ENCODE assay signal across 16 cellular contexts in genomic region chr4:149964001-149964400, GRCh38.
DNase-seq lines count a peak whose midpoint lies in the region; ATAC-seq and TF ChIP-seq lines count a peak whose summit lies in the region.
"Had no signal": no experiment of that assay in that cellular context is flagged by ENCODE, and none has a peak within 500 bp of the region (broad histone marks: within the 10 kb centered on the region; RNA-seq: fewer than 3 reads in every experiment).

No MANE protein-coding gene starts in this region.

- no peak overlapping the region for H2BK12ac ChIP-seq in neuronal stem cell (ENCODE audit: low read length)
- no peak overlapping the region for H2BK12ac ChIP-seq in trophoblast cell (ENCODE audit: low read length)

- peaks cover 4 to 19% of the 10 kb centered on the region in 2 donors for H3K4me1 ChIP-seq in neuronal stem cell (ENCODE audit: control insufficient read depth in 2 of 2, insufficient read depth in 1 of 2, low read depth in 1 of 2, low read length in 2 of 2)
- H3K4me1 ChIP-seq in trophoblast cell (ENCODE audit: control insufficient read depth in 1 of 2, insufficient read depth in 2 of 2, low read length in 2 of 2) = no peaks in the 10 kb centered on the region

- H2AK5ac ChIP-seq in neuronal stem cell (ENCODE audit: low read depth, low read length) (no peak overlapping the region), trophoblast cell (ENCODE audit: low read length) (no peak overlapping the region)

- no peaks in the 10 kb centered on the region for H3K9me3 ChIP-seq in neuronal stem cell (replicated peaks in 1 of 2; ENCODE audit: control insufficient read depth in 2 of 2, insufficient read depth in 1 of 2, low read depth in 1 of 2, low read length in 2 of 2)
- H3K9me3 ChIP-seq in trophoblast cell (ENCODE audit: insufficient read depth, low read depth, low read length) = no peaks in the 10 kb centered on the region

- H4K91ac ChIP-seq in neuronal stem cell (ENCODE audit: low read depth, low read length, poor library complexity) = no peak overlapping the region
- no peak overlapping the region for H4K91ac ChIP-seq in trophoblast cell (ENCODE audit: low read depth, low read length)

- no peak overlapping the region for H2BK120ac ChIP-seq in neuronal stem cell (ENCODE audit: low read depth, low read length)
- no peak overlapping the region for H2BK120ac ChIP-seq in trophoblast cell (ENCODE audit: insufficient read depth, low read length, poor library complexity)

- H3K79me1 ChIP-seq in neuronal stem cell (ENCODE audit: low read depth, low read length) (no peaks in the 10 kb centered on the region), trophoblast cell (ENCODE audit: low read length) (no peaks in the 10 kb centered on the region)

- no CpG with 5 or more reads among the region's 4 CpGs for WGBS in neuronal stem cell (ENCODE audit: extremely low coverage in 2 of 2, insufficient read length in 2 of 2, insufficient replicate concordance in 1 of 2), 2 donors
- no CpG with 5 or more reads among the region's 4 CpGs for WGBS in trophoblast cell (ENCODE audit: extremely low coverage, insufficient coverage, insufficient read length)

- no peak overlapping the region for H3K14ac ChIP-seq in neuronal stem cell (ENCODE audit: low read length)
- H3K14ac ChIP-seq in trophoblast cell (ENCODE audit: low read length) = no peak overlapping the region

- H2BK5ac ChIP-seq in neuronal stem cell (ENCODE audit: low read length) = no peak overlapping the region
- no peak overlapping the region for H2BK5ac ChIP-seq in trophoblast cell (ENCODE audit: low read depth, low read length, poor library complexity)

- peak overlapping the region; percentile 75 for H2AFZ ChIP-seq in neuronal stem cell (ENCODE audit: low read length)
- H2AFZ ChIP-seq in trophoblast cell (ENCODE audit: insufficient read depth, low read length, poor library complexity) = no peak overlapping the region
- H2AFZ ChIP-seq: GM23248 had no signal

- no peak overlapping the region for H4K12ac ChIP-seq in trophoblast cell (ENCODE audit: low read depth, low read length)

- H3K18ac ChIP-seq in neuronal stem cell (ENCODE audit: low read length) (no peak overlapping the region), trophoblast cell (ENCODE audit: low read length) (no peak overlapping the region)

- H3K36me3 Mint-ChIP-seq in stimulated activated effector memory CD8-positive, alpha-beta T cell treated with anti-CD3 and anti-CD28 coated beads, Interleukin-12 subunit alpha, Interleukin-12 subunit beta, amount 100 ng/mL, for 72 hours = no peaks in the 10 kb centered on the region
- no peaks in the 10 kb centered on the region for H3K36me3 Mint-ChIP-seq in activated naive CD8-positive, alpha-beta T cell treated with anti-CD3 and anti-CD28 coated beads, Interleukin-2, amount 50 U/mL, for 24 hours (ENCODE audit: low read depth)

- H2BK15ac ChIP-seq in neuronal stem cell (ENCODE audit: low read length) = no peak overlapping the region

- H3K4me3 ChIP-seq in epithelial cell of esophagus (ENCODE audit: low read length) (no peak overlapping the region), neuronal stem cell (ENCODE audit: low read length in 2 of 2) (no peak overlapping the region), trophoblast cell (ENCODE audit: low read depth, low read length) (no peak overlapping the region)
- H3K4me3 ChIP-seq: GM23248 had no signal

- H3K36me3 ChIP-seq in neuronal stem cell (replicated peaks in 1 of 2; ENCODE audit: control insufficient read depth in 2 of 2, insufficient read depth in 2 of 2, low read length in 2 of 2) (no peaks in the 10 kb centered on the region), trophoblast cell (ENCODE audit: control insufficient read depth in 1 of 2, insufficient read depth in 2 of 2, low read length in 2 of 2) (no peaks in the 10 kb centered on the region)

- no peak overlapping the region for H3K4ac ChIP-seq in neuronal stem cell (ENCODE audit: low read length)
- no peak overlapping the region for H3K4ac ChIP-seq in trophoblast cell (ENCODE audit: low read depth, low read length)

- H3K27me3 Mint-ChIP-seq in activated naive CD8-positive, alpha-beta T cell treated with anti-CD3 and anti-CD28 coated beads, Interleukin-2, amount 50 U/mL, for 24 hours = peaks cover 5% of the 10 kb centered on the region

- no peaks in the 10 kb centered on the region for H3K27me3 ChIP-seq in neuronal stem cell (ENCODE audit: control insufficient read depth in 3 of 3, insufficient read depth in 3 of 3, low read depth in 1 of 3, low read length in 3 of 3)
- no peaks in the 10 kb centered on the region for H3K27me3 ChIP-seq in trophoblast cell (ENCODE audit: insufficient read depth, low read length)

- DNase-seq in amniotic epithelial cell (ENCODE audit: low read depth) (peak; percentile 12), epithelial cell of esophagus (ENCODE audit: low read depth) (peak; percentile 8), kidney tubule cell (ENCODE audit: low spot score) (peak; percentile 31), neuronal stem cell (ENCODE audit: low spot score) (no peak), head of caudate nucleus (no peak), trophoblast cell (no peak)
- no peak for DNase-seq in stimulated activated effector memory CD8-positive, alpha-beta T cell treated with anti-CD3 and anti-CD28 coated beads, Interleukin-12 subunit alpha, Interleukin-12 subunit beta, amount 100 ng/mL, for 72 hours (ENCODE audit: low spot score in 2 of 2)
- no peak for DNase-seq in activated naive CD8-positive, alpha-beta T cell treated with anti-CD3 and anti-CD28 coated beads, Interleukin-2, amount 50 U/mL, for 24 hours
- DNase-seq: C1 segment of cervical spinal cord; Calu3; CD4-positive, alpha-beta T cell; DMS 273 treated with DMSO at 0.1 percent for 48 hours; GM23248 had no signal

- no peaks in the 10 kb centered on the region for H3K79me2 ChIP-seq in trophoblast cell (ENCODE audit: control insufficient read depth, insufficient read depth, low read length, poor library complexity)

- no peaks in the 10 kb centered on the region for H3K9me3 Mint-ChIP-seq in stimulated activated effector memory CD8-positive, alpha-beta T cell treated with anti-CD3 and anti-CD28 coated beads, Interleukin-12 subunit alpha, Interleukin-12 subunit beta, amount 100 ng/mL, for 72 hours
- H3K9me3 Mint-ChIP-seq in activated naive CD8-positive, alpha-beta T cell treated with anti-CD3 and anti-CD28 coated beads, Interleukin-2, amount 50 U/mL, for 24 hours = no peaks in the 10 kb centered on the region
- H3K9me3 Mint-ChIP-seq: CD4-positive, alpha-beta T cell had no signal

- intact Hi-C loops in head of caudate nucleus (cut with DNase I) = no loop called here

- no peak for TF ChIP-seq CTCF in epithelial cell of esophagus (IDR thresholded peaks at IDR 0.05; ENCODE audit: insufficient read depth, low read depth, low read length, missing control alignments)

- H3K9ac ChIP-seq in neuronal stem cell (ENCODE audit: low read depth, low read length, poor library complexity) (no peak overlapping the region), trophoblast cell (ENCODE audit: low read length) (no peak overlapping the region)
- H3K9ac ChIP-seq: GM23248 had no signal

- H3K27ac ChIP-seq in neuronal stem cell (replicated peaks; ENCODE audit: low read length) (no peak overlapping the region), trophoblast cell (ENCODE audit: low read depth, low read length) (no peak overlapping the region)
- H3K27ac ChIP-seq: GM23248, HL-60 had no signal

- H3K27ac Mint-ChIP-seq in stimulated activated effector memory CD8-positive, alpha-beta T cell treated with anti-CD3 and anti-CD28 coated beads, Interleukin-12 subunit alpha, Interleukin-12 subunit beta, amount 100 ng/mL, for 72 hours = no peak overlapping the region
- no peak overlapping the region for H3K27ac Mint-ChIP-seq in activated naive CD8-positive, alpha-beta T cell treated with anti-CD3 and anti-CD28 coated beads, Interleukin-2, amount 50 U/mL, for 24 hours
- H3K27ac Mint-ChIP-seq: B cell; CD4-positive, alpha-beta T cell had no signal

- no peak overlapping the region for H4K8ac ChIP-seq in neuronal stem cell (ENCODE audit: low read depth, low read length)
- no peak overlapping the region for H4K8ac ChIP-seq in trophoblast cell (ENCODE audit: low read depth, low read length)

- no peak for ATAC-seq in stimulated activated effector memory CD8-positive, alpha-beta T cell treated with anti-CD3 and anti-CD28 coated beads, Interleukin-12 subunit alpha, Interleukin-12 subunit beta, amount 100 ng/mL, for 72 hours
- ATAC-seq in activated naive CD8-positive, alpha-beta T cell treated with anti-CD3 and anti-CD28 coated beads, Interleukin-2, amount 50 U/mL, for 24 hours = no peak
- ATAC-seq: HCT116 had no signal

- H3K4me1 Mint-ChIP-seq in stimulated activated effector memory CD8-positive, alpha-beta T cell treated with anti-CD3 and anti-CD28 coated beads, Interleukin-12 subunit alpha, Interleukin-12 subunit beta, amount 100 ng/mL, for 72 hours = no peaks in the 10 kb centered on the region
- H3K4me1 Mint-ChIP-seq in activated naive CD8-positive, alpha-beta T cell treated with anti-CD3 and anti-CD28 coated beads, Interleukin-2, amount 50 U/mL, for 24 hours = no peaks in the 10 kb centered on the region
- H3K4me1 Mint-ChIP-seq: B cell had no signal

- no peak overlapping the region for H3K4me3 Mint-ChIP-seq in stimulated activated effector memory CD8-positive, alpha-beta T cell treated with anti-CD3 and anti-CD28 coated beads, Interleukin-12 subunit alpha, Interleukin-12 subunit beta, amount 100 ng/mL, for 72 hours
- no peak overlapping the region for H3K4me3 Mint-ChIP-seq in activated naive CD8-positive, alpha-beta T cell treated with anti-CD3 and anti-CD28 coated beads, Interleukin-2, amount 50 U/mL, for 24 hours
- H3K4me3 Mint-ChIP-seq: B cell; CD4-positive, alpha-beta T cell had no signal

- H3K23ac ChIP-seq in neuronal stem cell (ENCODE audit: low read depth, low read length, poor library complexity) = no peak overlapping the region
- H3K23ac ChIP-seq in trophoblast cell (ENCODE audit: low read length) = no peak overlapping the region

- H3K4me2 ChIP-seq in neuronal stem cell (ENCODE audit: insufficient read depth, low read length, poor library complexity, severe bottlenecking) (no peak overlapping the region), trophoblast cell (ENCODE audit: low read length) (no peak overlapping the region)

Comparison
In these comparisons a context has a peak if more than half of its experiments do, and no peak if none do; other contexts are left out.
1. DNase-seq: peak in amniotic epithelial cell (single experiment), epithelial cell of esophagus (single experiment) and kidney tubule cell (single experiment); none in neuronal stem cell (single experiment), head of caudate nucleus (0 of 42), stimulated activated effector memory CD8-positive, alpha-beta T cell treated with anti-CD3 and anti-CD28 coated beads, Interleukin-12 subunit alpha, Interleukin-12 subunit beta, amount 100 ng/mL, for 72 hours (0 of 2), activated naive CD8-positive, alpha-beta T cell treated with anti-CD3 and anti-CD28 coated beads, Interleukin-2, amount 50 U/mL, for 24 hours (single experiment) and trophoblast cell (0 of 2).